Comparison of ENCODE assay signal across 18 cellular contexts in genomic region chr13:21528616-21529015, GRCh38.
DNase-seq lines count a peak whose midpoint lies in the region; ATAC-seq and TF ChIP-seq lines count a peak whose summit lies in the region.
"Had no signal": no experiment of that assay in that cellular context is flagged by ENCODE, and none has a peak within 500 bp of the region (broad histone marks: within the 10 kb centered on the region; RNA-seq: fewer than 3 reads in every experiment).

No MANE protein-coding gene starts in this region.

- H3K9ac ChIP-seq in mesenchymal stem cell (ENCODE audit: low read length), result no peak overlapping the region

- TF ChIP-seq EP300 in Ishikawa (IDR thresholded peaks at IDR 0.05; ENCODE audit: borderline replicate concordance), result no peak

- TF ChIP-seq CTCF in choroid plexus epithelial cell (conservative IDR thresholded peaks at IDR 0.05; ENCODE audit: low read depth, low read length) (no peak), GM13977 (IDR thresholded peaks at IDR 0.05; ENCODE audit: extremely low read depth, insufficient read depth, missing control alignments) (no peak)

- H3K9me3 ChIP-seq in mesenchymal stem cell (ENCODE audit: control insufficient read depth, low read length), result no peaks in the 10 kb centered on the region
- H3K9me3 ChIP-seq: mucosa of descending colon, tibial nerve had no signal

- no peak overlapping the region for H4K8ac ChIP-seq in mesenchymal stem cell (ENCODE audit: low read length)

- H3K4me2 ChIP-seq in mesenchymal stem cell (ENCODE audit: low read length, poor library complexity, severe bottlenecking), result no peak overlapping the region

- H2BK5ac ChIP-seq in mesenchymal stem cell (ENCODE audit: low read depth, low read length, poor library complexity, severe bottlenecking), result no peak overlapping the region

- H3K27ac ChIP-seq in mesenchymal stem cell (ENCODE audit: low read length, poor library complexity, severe bottlenecking), result peak overlapping the region; percentile 60
- H3K27ac ChIP-seq: heart right ventricle, tibial nerve had no signal

- no peak overlapping the region for H2BK15ac ChIP-seq in mesenchymal stem cell (ENCODE audit: low read depth, poor library complexity, severe bottlenecking)

- no peak overlapping the region for H2AK5ac ChIP-seq in mesenchymal stem cell (ENCODE audit: low read length, severe bottlenecking)

- H3K4me3 ChIP-seq in choroid plexus epithelial cell (ENCODE audit: low read depth, low read length) (no peak overlapping the region), mesenchymal stem cell (ENCODE audit: insufficient read depth in 1 of 2, low read depth in 1 of 2, low read length in 2 of 2) (no peak overlapping the region)
- H3K4me3 ChIP-seq: heart right ventricle, mucosa of descending colon, tibial nerve had no signal

- H2AFZ ChIP-seq in mesenchymal stem cell (ENCODE audit: low read depth, low read length), result no peak overlapping the region

- TF ChIP-seq RAD21 in Ishikawa (IDR thresholded peaks at IDR 0.05; ENCODE audit: low read depth), result no peak

- no peak overlapping the region for H3K23ac ChIP-seq in mesenchymal stem cell (ENCODE audit: low read length in 2 of 2)

- H3K4ac ChIP-seq in mesenchymal stem cell (ENCODE audit: low read depth in 1 of 2, low read length in 2 of 2), result no peak overlapping the region

- H3K4me1 ChIP-seq in mesenchymal stem cell (ENCODE audit: control insufficient read depth, insufficient read depth, low read depth, low read length), result peaks cover 3% of the 10 kb centered on the region
- H3K4me1 ChIP-seq: heart right ventricle, tibial nerve had no signal

- H3K18ac ChIP-seq in mesenchymal stem cell (ENCODE audit: low read depth in 1 of 2, low read length in 2 of 2), result no peak overlapping the region

- no peak overlapping the region for H4K91ac ChIP-seq in mesenchymal stem cell (ENCODE audit: low read length)

- H3K79me1 ChIP-seq in mesenchymal stem cell (replicated peaks; ENCODE audit: low read length, poor library complexity, severe bottlenecking), result peaks cover 9% of the 10 kb centered on the region

- in situ Hi-C loops in GM13977 (cut with MboI; ENCODE audit: low pct_unique_long_range_greater_than_20kb, low sequenced_read_pairs, unreplicated experiment), result no loop called here

- no peaks in the 10 kb centered on the region for H3K27me3 ChIP-seq in mesenchymal stem cell (ENCODE audit: control insufficient read depth in 1 of 2, insufficient read depth in 1 of 2, low read length in 2 of 2)
- H3K27me3 ChIP-seq: heart right ventricle, tibial nerve had no signal

- peak; percentile 63 for DNase-seq in AG08395 (ENCODE audit: low spot score)
- peak; percentile 67 for DNase-seq in choroid plexus epithelial cell (ENCODE audit: low read depth)
- DNase-seq in mesenchymal stem cell, result peak; percentile 47
- DNase-seq in SIG-M5 treated with dmso at 0.1 percent for 504 hours (lab: John Stamatoyannopoulos, UW; ENCODE audit: unreplicated experiment), result no peak
- DNase-seq in GM13977 (ENCODE audit: low spot score), result no peak
- DNase-seq: activated CD4-positive, alpha-beta T cell treated with anti-CD3 and anti-CD28 coated beads, Interleukin-2, amount 10 ng/mL, durations not matched to agents 7 days and 5 days; activated T-cell treated with anti-CD3 and anti-CD28 coated beads, Interleukin-2, amount 50 U/mL, for 24 hours; heart right ventricle; Karpas-422; left cardiac atrium; mucosa of descending colon; NCI-H146; NCI-H345; occipital lobe had no signal

- 69% methylated on average over 5 of the region's 6 CpGs for WGBS in mesenchymal stem cell

- H3K36me3 ChIP-seq in mesenchymal stem cell (ENCODE audit: control insufficient read depth in 1 of 2, insufficient read depth in 2 of 2, low read depth in 1 of 2, low read length in 2 of 2), result peaks cover 0 to 30% of the 10 kb centered on the region in 2 experiments

- no peak for ATAC-seq in HG02571 (IDR thresholded peaks at IDR 0.05; ENCODE audit: unreplicated experiment)
- no peak for ATAC-seq in HG03442 (IDR thresholded peaks at IDR 0.05; ENCODE audit: unreplicated experiment)
- ATAC-seq: heart right ventricle, mucosa of descending colon had no signal

- no peak overlapping the region for H3K14ac ChIP-seq in mesenchymal stem cell (ENCODE audit: low read length in 2 of 2)

- no peak overlapping the region for H2BK120ac ChIP-seq in mesenchymal stem cell (ENCODE audit: low read depth, low read length)

- H2BK12ac ChIP-seq in mesenchymal stem cell (ENCODE audit: low read length in 2 of 2), result no peak overlapping the region

TF ChIP-seq in Ishikawa, 13 proteins besides CTCF, POLR2A, EP300 and RAD21:
- TF ChIP-seq MAX (IDR thresholded peaks at IDR 0.05) (0 out of 2 replicates have a peak, but pooled peaks have one; percentile 18), TCF12 (IDR thresholded peaks at IDR 0.05; ENCODE audit: low read depth) (no peak)

Comparison
In these comparisons a context has a peak if more than half of its experiments do, and no peak if none do; other contexts are left out.
1. DNase-seq: peak in AG08395 (single experiment), choroid plexus epithelial cell (single experiment) and mesenchymal stem cell (single experiment); none in SIG-M5 treated with dmso at 0.1 percent for 504 hours (single experiment) and GM13977 (single experiment).